11 cellular contexts compared by ENCODE assay signal in genomic region chr2:239402666-239403065, GRCh38. TPM values are rescaled to one million over a fixed set of nuclear protein-coding genes. Genes with fewer than 3 reads are reported as not detected.
DNase-seq lines count a peak whose midpoint lies in the region; ATAC-seq and TF ChIP-seq lines count a peak whose summit lies in the region.
"Had no signal": no experiment of that assay in that cellular context is flagged by ENCODE, and none has a peak within 500 bp of the region (broad histone marks: within the 10 kb centered on the region; RNA-seq: fewer than 3 reads in every experiment).

No MANE protein-coding gene starts in this region.

- H3K4me1 Mint-ChIP-seq in Calu3 (ENCODE audit: low read depth, unreplicated experiment): peaks cover 17% of the 10 kb centered on the region
- peaks cover 29% of the 10 kb centered on the region for H3K4me1 Mint-ChIP-seq in central memory CD8-positive, alpha-beta T cell
- H3K4me1 Mint-ChIP-seq in neural progenitor cell: peaks cover 34% of the 10 kb centered on the region

- H3K27ac Mint-ChIP-seq in Calu3 (ENCODE audit: unreplicated experiment): no peak overlapping the region
- peak overlapping the region; percentile 98 for H3K27ac Mint-ChIP-seq in central memory CD8-positive, alpha-beta T cell (ENCODE audit: low read depth)
- H3K27ac Mint-ChIP-seq in neural progenitor cell: no peak overlapping the region

- BruUV-seq in Calu3 (replicated peaks; lab: Mats Ljungman, UMichigan): no TSS peak

- H3K9me3 ChIP-seq in Loucy (ENCODE audit: insufficient read depth, low read depth, low read length) (no peaks in the 10 kb centered on the region), neural progenitor cell (ENCODE audit: low read depth) (no peaks in the 10 kb centered on the region), psoas muscle (no peaks in the 10 kb centered on the region)
- H3K9me3 ChIP-seq: colonic mucosa had no signal

- peak overlapping the region; percentile 77 for H3K4me3 ChIP-seq in Loucy (ENCODE audit: low read length, poor library complexity, severe bottlenecking)
- peak overlapping the region; percentile 67 for H3K4me3 ChIP-seq in neural progenitor cell
- H3K4me3 ChIP-seq in psoas muscle: no peak overlapping the region

- H3K4me2 ChIP-seq in Loucy (ENCODE audit: low read depth, low read length, poor library complexity, severe bottlenecking) (peak overlapping the region; percentile 92), neural progenitor cell (peak overlapping the region; percentile 81)

- H4K20me1 ChIP-seq in Loucy (ENCODE audit: insufficient read depth, low read length, poor library complexity, severe bottlenecking) (peaks cover 23% of the 10 kb centered on the region), neural progenitor cell (ENCODE audit: low read depth) (peaks cover 23% of the 10 kb centered on the region)

- no peak for ATAC-seq in central memory CD8-positive, alpha-beta T cell (replicated peaks; ENCODE audit: extremely low read depth, poor library complexity, severe bottlenecking)
- ATAC-seq in HG03159 (IDR thresholded peaks at IDR 0.05; ENCODE audit: unreplicated experiment): no peak
- no peak for ATAC-seq in psoas muscle

- H3K4me3 Mint-ChIP-seq in Calu3 (ENCODE audit: low read depth, unreplicated experiment): peak overlapping the region; percentile 97
- H3K4me3 Mint-ChIP-seq in central memory CD8-positive, alpha-beta T cell: peak overlapping the region; percentile 92
- H3K4me3 Mint-ChIP-seq in neural progenitor cell: peak overlapping the region; percentile 87

- no peaks in the 10 kb centered on the region for H3F3A ChIP-seq in Loucy (ENCODE audit: low read depth)
- peaks cover 6% of the 10 kb centered on the region for H3F3A ChIP-seq in neural progenitor cell (ENCODE audit: low read depth)

- DNase-seq in Calu3 (no peak), neural progenitor cell (ENCODE audit: low spot score) (no peak), AML-193 (lab: John Stamatoyannopoulos, UW) (no peak), psoas muscle (no peak)
- no peak for DNase-seq in central memory CD8-positive, alpha-beta T cell (ENCODE audit: low spot score in 2 of 2)
- DNase-seq: activated CD8-positive, alpha-beta memory T cell treated with anti-CD3 and anti-CD28 coated beads, Interleukin-2, amount 50 U/mL, for 48 hours; colonic mucosa; foreskin melanocyte; NCI-H526 treated with DMSO at 0.1 percent for 48 hours had no signal

- peaks cover 35% of the 10 kb centered on the region for H3K79me2 ChIP-seq in Loucy (ENCODE audit: insufficient read depth, low read length)
- peaks cover 24% of the 10 kb centered on the region for H3K79me2 ChIP-seq in neural progenitor cell (ENCODE audit: low read depth)

- WGBS in psoas muscle, 3 donors: 97 to 98% (median 97%) methylated on average over 11 of the region's 11 CpGs

- no peaks in the 10 kb centered on the region for H3K9me3 Mint-ChIP-seq in Calu3 (ENCODE audit: low read depth, unreplicated experiment)
- H3K9me3 Mint-ChIP-seq in central memory CD8-positive, alpha-beta T cell: no peaks in the 10 kb centered on the region
- H3K9me3 Mint-ChIP-seq in neural progenitor cell: peaks cover 8% of the 10 kb centered on the region

- no peak overlapping the region for H3K27ac ChIP-seq in neural progenitor cell
- H3K27ac ChIP-seq in psoas muscle: no peak overlapping the region

- CTCF ChIA-PET in Calu3 (lab: Charles Lee): no interaction called here

- TF ChIP-seq CTCF in Calu3 (IDR thresholded peaks at IDR 0.05; ENCODE audit: unreplicated experiment): no peak
- no peak for TF ChIP-seq CTCF in Loucy (conservative IDR thresholded peaks at IDR 0.05; ENCODE audit: low read length)
- no peak for TF ChIP-seq CTCF in neural progenitor cell (IDR thresholded peaks at IDR 0.05)
- no peak for TF ChIP-seq CTCF in psoas muscle (IDR thresholded peaks at IDR 0.05)

- H3K27me3 Mint-ChIP-seq in Calu3 (ENCODE audit: unreplicated experiment) (peaks cover 18% of the 10 kb centered on the region), neural progenitor cell (ENCODE audit: insufficient read depth, low read depth) (peaks cover 18% of the 10 kb centered on the region)
- no peaks in the 10 kb centered on the region for H3K27me3 Mint-ChIP-seq in central memory CD8-positive, alpha-beta T cell

- H3K9me2 ChIP-seq in Loucy (replicated peaks; ENCODE audit: low read depth, low read length): no peaks in the 10 kb centered on the region

- H3K27me3 ChIP-seq in Loucy (ENCODE audit: insufficient read depth, low read length, poor library complexity, severe bottlenecking) (no peaks in the 10 kb centered on the region), neural progenitor cell (no peaks in the 10 kb centered on the region), psoas muscle (ENCODE audit: insufficient read depth in 3 of 3, low read length in 2 of 3) (no peaks in the 10 kb centered on the region)
- H3K27me3 ChIP-seq: colonic mucosa had no signal

- H3K36me3 ChIP-seq in Loucy (ENCODE audit: insufficient read depth, low read length) (no peaks in the 10 kb centered on the region), neural progenitor cell (no peaks in the 10 kb centered on the region), psoas muscle (ENCODE audit: insufficient read depth in 1 of 2, low read depth in 1 of 2) (no peaks in the 10 kb centered on the region)
- H3K36me3 ChIP-seq: colonic mucosa had no signal

- H3K9ac ChIP-seq in Loucy (ENCODE audit: low read depth, low read length, poor library complexity, severe bottlenecking): peak overlapping the region; percentile 88
- H3K9ac ChIP-seq in neural progenitor cell: no peak overlapping the region

- peaks cover 27% of the 10 kb centered on the region for H3K4me1 ChIP-seq in Loucy (ENCODE audit: insufficient read depth, low read length, poor library complexity, severe bottlenecking)
- peaks cover 23% of the 10 kb centered on the region for H3K4me1 ChIP-seq in neural progenitor cell
- peaks cover 22% of the 10 kb centered on the region for H3K4me1 ChIP-seq in psoas muscle
- H3K4me1 ChIP-seq: colonic mucosa had no signal

- H3K36me3 Mint-ChIP-seq in Calu3 (ENCODE audit: insufficient read depth, unreplicated experiment) (peaks cover 29% of the 10 kb centered on the region), neural progenitor cell (no peaks in the 10 kb centered on the region)
- peaks cover 18% of the 10 kb centered on the region for H3K36me3 Mint-ChIP-seq in central memory CD8-positive, alpha-beta T cell (ENCODE audit: insufficient read depth)

- H2AFZ ChIP-seq in Loucy (ENCODE audit: low read length) (no peak overlapping the region), neural progenitor cell (replicated peaks) (no peak overlapping the region)

- intact Hi-C loops in Calu3 (cut with micrococcal nuclease; ENCODE audit: unreplicated experiment): no loop called here
- intact Hi-C loops in psoas muscle (cut with DNase I): loop anchor here in 1 of 2 donors (5.0 kb wide), 1 partner anchor 480 kb away; no protein-coding TSS in a partner anchor

RNA-seq across cellular contexts. Expression of gene HDAC4, which starts 1.8 kb away (rescaled TPM):
- total RNA-seq in Calu3 (2022) (30.5 and 39.6 TPM in 2 replicates), neural progenitor cell (ENCODE audit: low replicate concordance) (36.0 and 40.8 TPM in 2 replicates), psoas muscle (100 to 1,000 TPM; 129 to 329 (median 154) TPM)
- 10 to 100 TPM in 2 of 3 donors, 1 to 10 TPM in 1; 7.9 to 38.6 (median 29.9) TPM for polyA plus RNA-seq in psoas muscle
